Comparison of ENCODE assay signal across 8 cellular contexts in the genomic region with DNA sequence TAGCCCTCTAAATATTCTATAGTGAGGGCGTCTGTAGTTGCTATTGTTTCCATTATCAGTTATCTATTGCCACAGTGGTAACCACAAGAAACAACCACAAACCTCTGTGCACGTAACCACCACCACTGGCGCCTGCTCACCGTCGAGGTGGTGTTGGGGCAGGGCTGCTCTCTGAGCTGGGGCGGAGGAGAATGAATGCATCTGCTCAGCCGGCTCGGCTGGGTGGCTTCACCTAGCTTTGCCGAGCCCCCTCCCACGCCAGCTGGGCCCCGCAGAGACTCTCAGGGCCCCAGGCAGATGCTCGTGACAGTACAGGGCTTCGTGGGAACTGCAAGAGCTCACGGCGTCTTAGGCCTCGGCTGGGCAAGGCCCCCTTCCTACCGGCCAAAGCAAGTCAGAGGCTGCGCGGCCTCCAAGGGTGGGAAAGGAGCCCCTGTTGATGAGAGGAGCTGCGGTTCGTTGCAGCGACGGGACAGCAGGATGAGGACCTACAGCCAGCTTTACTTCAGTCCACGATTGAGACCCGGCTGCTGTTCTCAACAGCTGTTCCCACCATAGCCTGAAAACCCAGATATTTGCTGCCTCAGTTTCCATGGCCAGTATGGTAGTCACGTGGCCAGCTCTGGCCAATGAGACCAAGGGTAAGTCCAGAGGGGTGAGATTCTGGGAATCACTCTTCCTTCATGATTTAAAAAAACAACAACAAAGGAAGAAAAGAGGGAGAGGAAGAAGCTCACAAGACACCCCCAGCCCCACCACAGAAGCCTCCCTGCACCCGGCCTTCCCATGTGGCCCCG.
DNase-seq lines count a peak whose midpoint lies in the region; ATAC-seq lines count a peak whose summit lies in the region.

No MANE protein-coding gene starts in this region.

- peaks cover 0 to 33% (median 13%) of the 10 kb centered on the region in 4 donors for H3K4me1 Mint-ChIP-seq in CD4-positive, CD25-positive, alpha-beta regulatory T cell

- peak; percentile 73 to 84 for ATAC-seq in CD4-positive, CD25-positive, alpha-beta regulatory T cell (ENCODE audit: low read depth in 2 of 2)
- peak; percentile 98 for ATAC-seq in GM21528 (IDR thresholded peaks at IDR 0.05; ENCODE audit: low FRiP score, unreplicated experiment)

- peak; percentile 3 to 87 (median 51) for DNase-seq in CD4-positive, CD25-positive, alpha-beta regulatory T cell
- DNase-seq in Jurkat, Clone E6-1 (ENCODE audit: low read depth, low spot score): peak; percentile 88
- DNase-seq in activated CD8-positive, alpha-beta memory T cell treated with anti-CD3 and anti-CD28 coated beads, Interleukin-2, amount 50 U/mL, for 24 hours (ENCODE audit: extremely low read depth): peak; percentile 7
- DNase-seq in stimulated activated CD4-positive, alpha-beta T cell treated with anti-CD3 and anti-CD28 coated beads, Interleukin-12 subunit alpha, Interleukin-12 subunit beta, amount 100 ng/mL, for 48 hours (ENCODE audit: low read depth in 2 of 3, low spot score in 1 of 3): peak; percentile 53 to 61 (median 57)
- DNase-seq in superior temporal gyrus (ENCODE audit: extremely low spot score) (no peak), RKO (ENCODE audit: low spot score) (no peak), cortex of kidney (lab: John Stamatoyannopoulos, UW) (no peak)

- H3K4me3 Mint-ChIP-seq in CD4-positive, CD25-positive, alpha-beta regulatory T cell: peak overlapping the region in 3 of 4 donors; percentile 56 to 81 (median 60)

- peaks cover 10% of the 10 kb centered on the region for H3K27me3 ChIP-seq in CD4-positive, CD25-positive, alpha-beta regulatory T cell (ENCODE audit: control insufficient read depth, insufficient read depth, low read length)

- H3K36me3 ChIP-seq in CD4-positive, CD25-positive, alpha-beta regulatory T cell (ENCODE audit: control insufficient read depth, insufficient read depth, low read length): no peaks in the 10 kb centered on the region

- H3K27me3 Mint-ChIP-seq in CD4-positive, CD25-positive, alpha-beta regulatory T cell: peaks cover 30% of the 10 kb centered on the region

- H3K9me3 ChIP-seq in CD4-positive, CD25-positive, alpha-beta regulatory T cell (ENCODE audit: control insufficient read depth in 2 of 2, low read length in 2 of 2): no peaks in the 10 kb centered on the region

- H3K4me3 ChIP-seq in CD4-positive, CD25-positive, alpha-beta regulatory T cell (ENCODE audit: low read depth, low read length): no peak overlapping the region
- H3K4me3 ChIP-seq in Jurkat, Clone E6-1 (ENCODE audit: low read length): no peak overlapping the region

- H3K27ac ChIP-seq in CD4-positive, CD25-positive, alpha-beta regulatory T cell (ENCODE audit: insufficient read depth, low read length, poor library complexity, severe bottlenecking): no peak overlapping the region

- peaks cover 0 to 4% (median 0%) of the 10 kb centered on the region in 7 donors for H3K9me3 Mint-ChIP-seq in CD4-positive, CD25-positive, alpha-beta regulatory T cell

- peaks cover 20% of the 10 kb centered on the region for H3K4me1 ChIP-seq in CD4-positive, CD25-positive, alpha-beta regulatory T cell (ENCODE audit: control insufficient read depth, insufficient read depth, low read length, poor library complexity, severe bottlenecking)

- no peaks in the 10 kb centered on the region for H3K36me3 Mint-ChIP-seq in CD4-positive, CD25-positive, alpha-beta regulatory T cell

- H3K27ac Mint-ChIP-seq in CD4-positive, CD25-positive, alpha-beta regulatory T cell: no peak overlapping the region

Comparison
In these comparisons a context has a peak if more than half of its experiments do, and no peak if none do; other contexts are left out.
1. DNase-seq: peak in CD4-positive, CD25-positive, alpha-beta regulatory T cell (3 of 3), Jurkat, Clone E6-1 (single experiment), activated CD8-positive, alpha-beta memory T cell treated with anti-CD3 and anti-CD28 coated beads, Interleukin-2, amount 50 U/mL, for 24 hours (single experiment) and stimulated activated CD4-positive, alpha-beta T cell treated with anti-CD3 and anti-CD28 coated beads, Interleukin-12 subunit alpha, Interleukin-12 subunit beta, amount 100 ng/mL, for 48 hours (3 of 3); none in superior temporal gyrus (single experiment), RKO (single experiment) and cortex of kidney (single experiment).